1 cellular context compared by ENCODE assay signal in the genomic region with DNA sequence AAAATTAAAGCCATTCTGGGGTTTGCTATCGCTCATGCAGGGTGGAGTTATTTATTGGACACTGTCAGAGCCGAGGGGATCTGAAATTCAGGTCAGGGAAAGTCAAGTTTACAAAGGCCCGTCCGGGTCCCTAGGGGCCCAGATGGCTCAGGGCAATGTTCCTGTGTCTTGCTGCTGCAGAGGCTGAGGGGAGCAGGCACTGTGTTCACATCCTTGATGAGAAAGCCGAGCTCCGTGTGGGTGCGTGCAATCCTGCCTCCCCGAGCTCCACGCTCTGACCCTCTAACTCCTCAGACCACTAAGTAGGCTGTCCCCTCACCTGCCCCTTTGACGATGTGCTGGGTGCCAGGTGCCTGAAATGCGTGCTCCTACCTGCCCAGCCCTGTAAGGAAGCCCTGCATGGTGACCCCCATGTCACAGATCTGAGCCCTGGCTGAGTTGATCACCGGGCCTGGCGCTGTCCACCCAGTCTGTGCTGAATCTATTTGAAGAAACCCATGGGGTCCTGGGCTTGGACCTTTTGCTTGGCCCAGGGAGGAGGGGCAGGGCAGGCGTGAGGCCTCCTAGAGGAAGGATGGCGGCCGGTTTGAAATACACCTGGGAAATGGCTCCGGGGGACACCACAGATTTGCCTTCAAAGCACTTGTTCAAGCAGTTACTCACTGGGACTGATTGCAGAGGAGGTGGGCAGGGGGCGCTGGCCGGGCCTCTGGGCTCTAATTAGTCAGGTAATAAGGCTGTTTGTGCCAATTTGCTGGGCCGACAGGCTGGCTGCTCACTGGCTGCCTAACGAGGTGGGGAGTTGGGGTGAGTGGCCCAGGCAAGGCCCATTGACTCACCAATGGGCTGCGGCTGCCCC.
A peak's percentile ranks its signal among the peaks of the same experiment; 100 is the strongest.
TF ChIP-seq lines count a peak whose summit lies in the region.

No MANE protein-coding gene starts in this region.

TF ChIP-seq in GM23338, 12 proteins besides CTCF, POLR2A, EP300 and RAD21:
- TF ChIP-seq REST (IDR thresholded peaks at IDR 0.05; ENCODE audit: unreplicated experiment) (peak; percentile 70), EZH2phosphoT487 (IDR thresholded peaks at IDR 0.05; ENCODE audit: unreplicated experiment) (no peak)
